8 cellular contexts compared by ENCODE assay signal in the genomic region with DNA sequence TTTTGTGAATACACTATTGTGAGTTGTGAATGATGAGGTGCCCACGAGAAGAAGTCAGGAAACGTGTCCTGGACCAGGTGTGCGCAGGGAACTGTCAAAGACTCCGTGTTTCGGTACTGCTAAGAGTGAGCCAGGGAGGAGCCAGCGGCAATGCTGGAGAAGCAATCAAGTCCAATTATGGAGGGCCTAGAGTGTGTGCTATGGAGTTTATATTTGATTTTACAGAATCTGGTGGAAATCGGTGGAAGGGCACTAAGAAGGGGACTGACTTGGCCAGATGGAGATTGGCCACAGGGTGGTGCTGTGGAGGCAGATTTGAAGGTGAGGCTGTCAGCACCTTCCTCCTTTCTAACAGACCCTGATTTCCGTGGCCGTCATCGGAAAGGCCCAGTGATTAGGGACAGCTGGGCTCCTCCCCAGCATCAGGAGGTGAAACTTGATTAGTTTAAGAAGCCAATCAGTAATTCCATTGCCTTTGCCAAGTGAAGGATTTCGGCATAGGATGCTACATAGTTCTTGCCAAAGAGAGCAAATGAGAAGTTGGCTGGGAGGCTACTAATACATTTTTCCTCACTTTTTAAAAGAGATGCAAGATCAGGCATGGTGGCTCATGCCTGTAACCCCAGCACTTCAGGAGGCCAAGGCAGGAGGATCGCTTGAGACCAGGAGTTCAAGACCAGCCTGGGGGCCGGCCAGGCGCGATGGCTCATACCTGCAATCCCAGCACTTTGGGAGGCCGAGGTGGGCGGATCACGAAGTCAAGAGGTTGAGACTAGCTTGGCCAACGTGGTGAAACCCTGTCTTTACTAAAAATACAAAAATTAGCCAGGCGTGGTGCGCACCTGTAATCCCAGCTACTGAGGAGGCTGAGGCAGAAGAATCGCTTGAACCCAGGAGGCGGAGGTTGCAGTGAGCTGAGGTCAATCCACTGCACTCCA. TPM values are rescaled to one million over a fixed set of nuclear protein-coding genes. Genes with fewer than 3 reads are reported as not detected.
DNase-seq lines count a peak whose midpoint lies in the region; ATAC-seq and TF ChIP-seq lines count a peak whose summit lies in the region.

No MANE protein-coding gene starts in this region.

- H3K4me3 ChIP-seq in BJ (ENCODE audit: low read depth, low read length) (no peak overlapping the region), LNCaP clone FGC (ENCODE audit: low read depth, low read length) (no peak overlapping the region)

- no peaks in the 10 kb centered on the region for H3K36me3 ChIP-seq in BJ (ENCODE audit: control insufficient read depth, insufficient read depth, low read length)

- peak; percentile 91 for TF ChIP-seq CTCF in BJ (IDR thresholded peaks at IDR 0.05; ENCODE audit: insufficient read depth, low read depth, low read length)
- peak; percentile 84 for TF ChIP-seq CTCF in LNCaP clone FGC (IDR thresholded peaks at IDR 0.05; ENCODE audit: control insufficient read depth, extremely low read depth, insufficient read depth)

- DNase-seq in BJ (ENCODE audit: low read depth) (no peak), LNCaP clone FGC (ENCODE audit: low read depth) (peak; percentile 49), RPMI7951 (ENCODE audit: low read depth) (peak; percentile 76), activated T-helper 1 cell treated with Interleukin-2 at 50 U/mL for 16 hours (ENCODE audit: low read depth) (peak; percentile 70), fibroblast of the conjunctiva (ENCODE audit: low read depth) (peak; percentile 85), non-pigmented ciliary epithelial cell (ENCODE audit: low read depth) (peak; percentile 43), superior temporal gyrus (ENCODE audit: extremely low spot score) (peak; percentile 89)

- H3K27me3 ChIP-seq in BJ (ENCODE audit: control insufficient read depth, insufficient read depth, low read length): no peaks in the 10 kb centered on the region

- CTCF ChIA-PET in BJ (lab: Yijun Ruan, JAX): interaction anchor here (0.8 to 4.6 kb wide), 18 partner anchors 10 to 179 kb away, joined by 3 to 23 read pairs (median 4); partner anchors contain the start of genes EIF2B3, HECTD3, PLK3 and RNU5D-1

- POLR2A ChIA-PET in BJ (lab: Charles Lee): no interaction called here

- peak; percentile 51 for ATAC-seq in GM19351 (IDR thresholded peaks at IDR 0.05; ENCODE audit: unreplicated experiment)

RNA-seq across cellular contexts. Expression of gene PTCH2, which starts 7.0 kb away (rescaled TPM):
- 0.12 and 0.17 TPM in 2 replicates for polyA plus RNA-seq in BJ (2011; rRNA removed)
- polyA minus RNA-seq in BJ (2011; rRNA and poly(A)+ RNA removed): 0.05 and 0.09 TPM in 2 replicates
- total RNA-seq in RPMI7951 (2014; rRNA removed; shearing (Covaris generic)): under 0.01 and 0.12 TPM in 2 replicates

RNA-seq across cellular contexts. Expression of gene BTBD19, which starts 27.7 kb away (rescaled TPM):
- 18.0 and 25.7 TPM in 2 replicates for polyA plus RNA-seq in BJ (2011; rRNA removed)
- 13.2 and 16.0 TPM in 2 replicates for polyA minus RNA-seq in BJ (2011; rRNA and poly(A)+ RNA removed)
- total RNA-seq in RPMI7951 (2014; rRNA removed; shearing (Covaris generic)): 4.2 and 5.0 TPM in 2 replicates

RNA-seq across cellular contexts. Expression of gene DYNLT4, which starts 28.9 kb away (rescaled TPM):
- polyA plus RNA-seq in BJ (2011; rRNA removed): 0.26 TPM in 1 of 2 replicates, not detected in the other
- not detected in 2 replicates for polyA minus RNA-seq in BJ (2011; rRNA and poly(A)+ RNA removed)
- 0.24 and 0.88 TPM in 2 replicates for total RNA-seq in RPMI7951 (2014; rRNA removed; shearing (Covaris generic))

RNA-seq across cellular contexts. Expression of gene PLK3, which starts 35.8 kb away (rescaled TPM):
- 25.9 and 45.9 TPM in 2 replicates for polyA plus RNA-seq in BJ (2011; rRNA removed)
- 23.5 and 34.4 TPM in 2 replicates for polyA minus RNA-seq in BJ (2011; rRNA and poly(A)+ RNA removed)
- total RNA-seq in RPMI7951 (2014; rRNA removed; shearing (Covaris generic)): 8.8 and 10.7 TPM in 2 replicates

RNA-seq across cellular contexts. Expression of gene BEST4, which starts 48.0 kb away (rescaled TPM):
- 0.16 and 0.22 TPM in 2 replicates for polyA plus RNA-seq in BJ (2011; rRNA removed)
- not detected in 2 replicates for polyA minus RNA-seq in BJ (2011; rRNA and poly(A)+ RNA removed)
- total RNA-seq in RPMI7951 (2014; rRNA removed; shearing (Covaris generic)): not detected in 2 replicates
